In the genomic region with DNA sequence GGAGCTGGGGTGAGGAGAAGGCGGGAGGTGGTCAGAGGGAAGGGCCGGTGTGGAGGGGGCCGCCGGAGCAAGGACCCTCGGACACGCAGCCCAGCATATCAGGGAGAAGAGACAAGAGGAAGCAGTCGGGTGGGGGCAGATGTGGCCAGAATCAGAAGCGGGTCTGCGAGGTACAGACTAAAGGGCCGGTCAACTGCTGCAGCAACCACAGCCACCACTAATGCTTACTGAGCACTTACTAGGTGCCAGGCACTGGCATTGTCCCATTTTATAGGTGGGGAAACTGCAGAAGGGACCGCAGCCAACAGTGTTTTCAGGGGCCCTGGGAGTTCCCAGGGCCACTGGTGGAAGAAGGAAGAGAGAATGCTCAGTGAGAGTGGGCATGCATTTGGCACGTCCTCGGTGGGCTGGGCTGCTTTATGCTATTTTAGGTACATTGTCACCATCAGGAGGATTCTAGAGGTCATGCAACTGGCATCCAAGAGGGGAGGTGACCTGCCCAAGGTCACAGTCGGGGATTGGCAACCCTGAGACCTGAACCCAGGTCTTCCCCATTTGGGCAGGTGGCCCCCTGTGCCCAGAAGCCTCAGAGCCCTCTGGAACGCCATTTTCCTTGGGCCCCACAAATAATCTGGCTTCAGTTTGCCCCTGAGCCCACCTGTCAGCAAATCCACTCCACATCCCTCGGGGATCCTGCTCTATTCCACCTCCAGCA, we compare ENCODE assay signal across 12 cellular contexts. TPM values are rescaled to one million over a fixed set of nuclear protein-coding genes. Genes with fewer than 3 reads are reported as not detected.
DNase-seq lines count a peak whose midpoint lies in the region; ATAC-seq, FAIRE-seq and TF ChIP-seq lines count a peak whose summit lies in the region.
"Had no signal": no experiment of that assay in that cellular context is flagged by ENCODE, and none has a peak within 500 bp of the region (broad histone marks: within the 10 kb centered on the region; RNA-seq: fewer than 3 reads in every experiment).

No MANE protein-coding gene starts in this region.

- peaks cover 2 to 8% of the 10 kb centered on the region in 2 experiments for H4K20me1 ChIP-seq in H1 (replicated peaks in 1 of 2; ENCODE audit: control insufficient read depth in 1 of 2, insufficient read depth in 2 of 2, low read length in 2 of 2)

- POLR2A ChIA-PET in H1 (lab: Charles Lee; ENCODE audit: partially characterized antibody) = interaction anchor here (0.7 to 2.0 kb wide), 3 partner anchors 10 to 214 kb away, joined by 3 to 16 read pairs (median 4); a partner anchor contains a TSS

- peaks cover 8% of the 10 kb centered on the region; the same call in 1 of the 2 replicates for H3K23me2 ChIP-seq in H1 (ENCODE audit: low read depth, low read length)

- no peaks in the 10 kb centered on the region for H3K36me3 Mint-ChIP-seq in stimulated activated naive CD8-positive, alpha-beta T cell treated with anti-CD3 and anti-CD28 coated beads, Interleukin-15, Interleukin-2, amounts not matched to agents 100 ng/mL and 50 ng/mL, for 24 hours (ENCODE audit: low read depth)
- H3K36me3 Mint-ChIP-seq: activated naive CD4-positive, alpha-beta T cell treated with anti-CD3 and anti-CD28 coated beads, Interleukin-2, amount 10 ng/mL, durations not matched to agents 7 days and 5 days had no signal

- no peak for TF ChIP-seq POLR2A in H1 (IDR thresholded peaks at IDR 0.05; ENCODE audit: control extremely low read depth in 1 of 2, low read depth in 2 of 2, low read length in 2 of 2)

- H3K79me1 ChIP-seq in H1 (ENCODE audit: low read depth, low read length) = no peaks in the 10 kb centered on the region
- H3K79me1 ChIP-seq in trophoblast cell (ENCODE audit: low read length) = no peaks in the 10 kb centered on the region

- H3K14ac ChIP-seq in H1 (ENCODE audit: insufficient read length) (no peak overlapping the region), trophoblast cell (ENCODE audit: low read length) (no peak overlapping the region)

- peaks cover 16% of the 10 kb centered on the region for H3K4me1 Mint-ChIP-seq in stimulated activated naive CD8-positive, alpha-beta T cell treated with anti-CD3 and anti-CD28 coated beads, Interleukin-15, Interleukin-2, amounts not matched to agents 100 ng/mL and 50 ng/mL, for 24 hours (ENCODE audit: low read depth)
- peaks cover 14% of the 10 kb centered on the region for H3K4me1 Mint-ChIP-seq in stimulated activated naive CD8-positive, alpha-beta T cell treated with anti-CD3 and anti-CD28 coated beads, Interleukin-15, amount 100 ng/mL, for 72 hours

- H3K9ac ChIP-seq in H1 (replicated peaks in 1 of 4; ENCODE audit: extremely low read depth in 1 of 4, low read depth in 3 of 4, low read length in 3 of 4) (no peak overlapping the region), trophoblast cell (ENCODE audit: low read length) (no peak overlapping the region)

- no peaks in the 10 kb centered on the region for H3K27me3 Mint-ChIP-seq in stimulated activated naive CD8-positive, alpha-beta T cell treated with anti-CD3 and anti-CD28 coated beads, Interleukin-15, Interleukin-2, amounts not matched to agents 100 ng/mL and 50 ng/mL, for 24 hours
- H3K27me3 Mint-ChIP-seq in stimulated activated naive CD8-positive, alpha-beta T cell treated with anti-CD3 and anti-CD28 coated beads, Interleukin-15, amount 100 ng/mL, for 72 hours = no peaks in the 10 kb centered on the region

- CTCF ChIA-PET in H1 (lab: Charles Lee; ENCODE audit: partially characterized antibody) = interaction anchor here (0.6 to 2.0 kb wide), 35 partner anchors 9 to 223 kb away, joined by 3 to 29 read pairs (median 7); a partner anchor contains a TSS

- H2BK15ac ChIP-seq in H1 (ENCODE audit: low read length) = no peak overlapping the region; the same call in 1 of the 2 replicates

- H2BK120ac ChIP-seq in H1 (replicated peaks; ENCODE audit: low read depth, low read length) = no peak overlapping the region
- no peak overlapping the region for H2BK120ac ChIP-seq in trophoblast cell (ENCODE audit: insufficient read depth, low read length, poor library complexity)

- H3K56ac ChIP-seq in H1 (replicated peaks; ENCODE audit: insufficient read length, low read depth, low read length) = no peak overlapping the region

- no peak overlapping the region for H4K12ac ChIP-seq in trophoblast cell (ENCODE audit: low read depth, low read length)

- H3K4me3 ChIP-seq in H1 (ENCODE audit: extremely low read depth in 1 of 4, insufficient read depth in 2 of 4, low read depth in 3 of 4, low read length in 4 of 4) (no peak overlapping the region), trophoblast cell (ENCODE audit: low read depth, low read length) (no peak overlapping the region)
- H3K4me3 ChIP-seq: gastroesophageal sphincter had no signal

- no peak for ATAC-seq in stimulated activated naive CD8-positive, alpha-beta T cell treated with anti-CD3 and anti-CD28 coated beads, Interleukin-15, amount 100 ng/mL, for 72 hours
- no peak for ATAC-seq in HG03196 (IDR thresholded peaks at IDR 0.05; ENCODE audit: unreplicated experiment)

- H3K27me3 ChIP-seq in H1 (replicated peaks in 1 of 4; ENCODE audit: control insufficient read depth in 3 of 4, extremely low read depth in 1 of 4, insufficient read depth in 3 of 4, low read length in 3 of 4) = peaks cover 0 to 14% (median 8%) of the 10 kb centered on the region in 4 experiments; a peak in 4 of 7 replicates
- H3K27me3 ChIP-seq in trophoblast cell (ENCODE audit: insufficient read depth, low read length) = no peaks in the 10 kb centered on the region
- H3K27me3 ChIP-seq: gastroesophageal sphincter had no signal

- H2AFZ ChIP-seq in H1 (ENCODE audit: low read length) (no peak overlapping the region; the same call in 1 of the 2 replicates), trophoblast cell (ENCODE audit: insufficient read depth, low read length, poor library complexity) (no peak overlapping the region)

- no peak overlapping the region for H2BK20ac ChIP-seq in H1 (ENCODE audit: low read length)

- H3K9me3 Mint-ChIP-seq in stimulated activated naive CD8-positive, alpha-beta T cell treated with anti-CD3 and anti-CD28 coated beads, Interleukin-15, Interleukin-2, amounts not matched to agents 100 ng/mL and 50 ng/mL, for 24 hours = no peaks in the 10 kb centered on the region
- H3K9me3 Mint-ChIP-seq in stimulated activated naive CD8-positive, alpha-beta T cell treated with anti-CD3 and anti-CD28 coated beads, Interleukin-15, amount 100 ng/mL, for 72 hours = no peaks in the 10 kb centered on the region
- H3K9me3 Mint-ChIP-seq: activated naive CD4-positive, alpha-beta T cell treated with anti-CD3 and anti-CD28 coated beads, Interleukin-2, amount 10 ng/mL, durations not matched to agents 7 days and 5 days; endodermal cell had no signal

- H2AK5ac ChIP-seq in H1 (ENCODE audit: low read depth, low read length) (no peak overlapping the region), trophoblast cell (ENCODE audit: low read length) (no peak overlapping the region)

- H3K27ac Mint-ChIP-seq in stimulated activated naive CD8-positive, alpha-beta T cell treated with anti-CD3 and anti-CD28 coated beads, Interleukin-15, Interleukin-2, amounts not matched to agents 100 ng/mL and 50 ng/mL, for 24 hours = peak overlapping the region; percentile 34
- no peak overlapping the region for H3K27ac Mint-ChIP-seq in stimulated activated naive CD8-positive, alpha-beta T cell treated with anti-CD3 and anti-CD28 coated beads, Interleukin-15, amount 100 ng/mL, for 72 hours
- H3K27ac Mint-ChIP-seq: activated naive CD4-positive, alpha-beta T cell treated with anti-CD3 and anti-CD28 coated beads, Interleukin-2, amount 10 ng/mL, durations not matched to agents 7 days and 5 days; endodermal cell had no signal

- H2BK5ac ChIP-seq in H1 (ENCODE audit: low read depth, low read length) = no peak overlapping the region
- no peak overlapping the region for H2BK5ac ChIP-seq in trophoblast cell (ENCODE audit: low read depth, low read length, poor library complexity)

- H4K91ac ChIP-seq in H1 (replicated peaks; ENCODE audit: insufficient read length, low read length) (no peak overlapping the region), trophoblast cell (ENCODE audit: low read depth, low read length) (no peak overlapping the region)

- DNase-seq in stimulated activated naive CD8-positive, alpha-beta T cell treated with anti-CD3 and anti-CD28 coated beads, Interleukin-15, amount 100 ng/mL, for 72 hours = no peak
- no peak for DNase-seq in H1 (ENCODE audit: low read depth in 1 of 2, low spot score in 2 of 2)
- no peak for DNase-seq in trophoblast cell
- no peak for DNase-seq in stimulated activated CD8-positive, alpha-beta memory T cell treated with anti-CD3 and anti-CD28 coated beads, Interleukin-4, amount 100 ng/mL, for 48 hours
- DNase-seq in NCI-H2107 (lab: John Stamatoyannopoulos, UW) = no peak
- DNase-seq in activated CD4-positive, alpha-beta T cell treated with anti-CD3 and anti-CD28 coated beads, Interleukin-2, amount 50 U/mL, for 1 hour = no peak

- H4K8ac ChIP-seq in H1 (ENCODE audit: extremely low read depth, insufficient read depth, low read length) = no peak overlapping the region; the same call in 1 of the 2 replicates
- H4K8ac ChIP-seq in trophoblast cell (ENCODE audit: low read depth, low read length) = no peak overlapping the region

- H3K4me3 Mint-ChIP-seq in stimulated activated naive CD8-positive, alpha-beta T cell treated with anti-CD3 and anti-CD28 coated beads, Interleukin-15, Interleukin-2, amounts not matched to agents 100 ng/mL and 50 ng/mL, for 24 hours = no peak overlapping the region
- no peak overlapping the region for H3K4me3 Mint-ChIP-seq in stimulated activated naive CD8-positive, alpha-beta T cell treated with anti-CD3 and anti-CD28 coated beads, Interleukin-15, amount 100 ng/mL, for 72 hours
- H3K4me3 Mint-ChIP-seq: activated naive CD4-positive, alpha-beta T cell treated with anti-CD3 and anti-CD28 coated beads, Interleukin-2, amount 10 ng/mL, durations not matched to agents 7 days and 5 days; endodermal cell had no signal

- no peak overlapping the region for H3K4ac ChIP-seq in H1 (replicated peaks; ENCODE audit: insufficient read length, low read depth, low read length)
- no peak overlapping the region for H3K4ac ChIP-seq in trophoblast cell (ENCODE audit: low read depth, low read length)

- FAIRE-seq in H1 (lab: Jason Lieb, UNC) = no peak

- no peak overlapping the region for H3K23ac ChIP-seq in H1 (ENCODE audit: insufficient read length)
- H3K23ac ChIP-seq in trophoblast cell (ENCODE audit: low read length) = no peak overlapping the region

- TF ChIP-seq CTCF in H1 (IDR thresholded peaks at IDR 0.05; ENCODE audit: control extremely low read depth in 1 of 3, insufficient read depth in 1 of 3, low read depth in 1 of 3, low read length in 3 of 3) = no peak

- H3K4me2 ChIP-seq in H1 (ENCODE audit: insufficient read depth in 1 of 2, low read depth in 2 of 2, low read length in 2 of 2) (no peak overlapping the region), trophoblast cell (ENCODE audit: low read length) (no peak overlapping the region)

- H3K4me1 ChIP-seq in H1 (replicated peaks in 1 of 4; ENCODE audit: control insufficient read depth in 3 of 4, insufficient read depth in 4 of 4, low read length in 3 of 4) (peaks cover 0 to 3% (median 2%) of the 10 kb centered on the region in 4 experiments; a peak in 2 of 7 replicates), trophoblast cell (ENCODE audit: control insufficient read depth in 1 of 2, insufficient read depth in 2 of 2, low read length in 2 of 2) (peaks cover 0 to 11% of the 10 kb centered on the region in 2 experiments)

- no peak for TF ChIP-seq EP300 in H1 (IDR thresholded peaks at IDR 0.05; ENCODE audit: borderline replicate concordance in 1 of 2, low read depth in 2 of 2, low read length in 2 of 2)

- WGBS in H1 (ENCODE audit: extremely low coverage in 1 of 2, insufficient coverage in 1 of 2, insufficient read length in 1 of 2, insufficient replicate concordance in 2 of 2, low coverage in 1 of 2, low lambda C conversion rate in 2 of 2, missing lambda C conversion rate in 1 of 2), 2 experiments = 92% methylated on average over 16 of the region's 16 CpGs; no CpG with 5 or more reads in 1 of the 2 experiments
- WGBS in trophoblast cell (ENCODE audit: extremely low coverage, insufficient coverage, insufficient read length) = no CpG with 5 or more reads among the region's 16 CpGs

- no peak overlapping the region for H4K5ac ChIP-seq in H1 (ENCODE audit: insufficient read length, low read depth, low read length)

- H3K27ac ChIP-seq in H1 (ENCODE audit: low read depth, low read length) (no peak overlapping the region), trophoblast cell (ENCODE audit: low read depth, low read length) (no peak overlapping the region)

- no peak overlapping the region; the same call in 1 of the 2 replicates for H3K18ac ChIP-seq in H1 (ENCODE audit: extremely low read depth, low read length)
- H3K18ac ChIP-seq in trophoblast cell (ENCODE audit: low read length) = no peak overlapping the region

- TF ChIP-seq RAD21 in H1 (IDR thresholded peaks at IDR 0.05 in 1 of 2, conservative IDR thresholded peaks at IDR 0.05 in 1 of 2; ENCODE audit: low read depth in 2 of 2, low read length in 2 of 2) = no peak

- no peaks in the 10 kb centered on the region for H3K9me3 ChIP-seq in H1 (ENCODE audit: insufficient read depth in 2 of 2, low read depth in 1 of 2, low read length in 1 of 2)
- peaks cover 2% of the 10 kb centered on the region for H3K9me3 ChIP-seq in trophoblast cell (ENCODE audit: insufficient read depth, low read depth, low read length)
- H3K9me3 ChIP-seq: Caco-2, gastroesophageal sphincter had no signal

- H3K79me2 ChIP-seq in H1 (ENCODE audit: control insufficient read depth in 1 of 2, insufficient read depth in 2 of 2, low read length in 2 of 2) (no peaks in the 10 kb centered on the region), trophoblast cell (ENCODE audit: control insufficient read depth, insufficient read depth, low read length, poor library complexity) (no peaks in the 10 kb centered on the region)

- H2BK12ac ChIP-seq in H1 (ENCODE audit: low read depth, low read length) = peak overlapping the region; percentile 60; the same call in 1 of the 2 replicates
- peak overlapping the region; percentile 38 for H2BK12ac ChIP-seq in trophoblast cell (ENCODE audit: low read length)

- H3K36me3 ChIP-seq in H1 (ENCODE audit: control insufficient read depth in 2 of 4, insufficient read depth in 4 of 4, low read length in 3 of 4) = no peaks in the 10 kb centered on the region
- no peaks in the 10 kb centered on the region for H3K36me3 ChIP-seq in trophoblast cell (ENCODE audit: control insufficient read depth in 1 of 2, insufficient read depth in 2 of 2, low read length in 2 of 2)
- H3K36me3 ChIP-seq: gastroesophageal sphincter had no signal

RNA-seq across cellular contexts. Expression of a gene that starts 53.4 kb away (rescaled TPM):
- 6.5 and 8.6 TPM in 2 replicates for total RNA-seq in H1 (2021; fragmentation: NEBNext Ultra II Directional; extraction: Animal tissue kit (Norgen Biotek cat#: 25700))
- polyA plus RNA-seq in H1 (2011; rRNA removed) = 11.4 and 11.7 TPM in 2 replicates
- polyA plus RNA-seq in H1 (2011; cell fraction: cytosol; rRNA removed) = 11.3 TPM
- polyA plus RNA-seq in H1 (2011; cell fraction: nucleus; rRNA removed) = 15.3 TPM
- 6.9 to 8.1 TPM (median 7.2 TPM) in 4 replicates for polyA plus RNA-seq in H1 (2012, experiment 1 of 2)
- 7.6 TPM for polyA plus RNA-seq in H1 (2012, experiment 2 of 2)
- polyA plus RNA-seq in H1 (2013, experiment 1 of 2) = 3.2 TPM
- 2.9 TPM for polyA plus RNA-seq in H1 (2013, experiment 2 of 2)
- 17.6 and 18.7 TPM in 2 replicates for polyA minus RNA-seq in H1 (2011; rRNA and poly(A)+ RNA removed)
- polyA minus RNA-seq in H1 (2011; cell fraction: cytosol; rRNA and poly(A)+ RNA removed) = 10.2 TPM
- 47.4 TPM for polyA minus RNA-seq in H1 (2011; cell fraction: nucleus; rRNA and poly(A)+ RNA removed)
- 12.0 and 12.4 TPM in 2 replicates for polyA plus RNA-seq in trophoblast cell (2013)
